In genomic region chr16:80063028-80063767, GRCh38 we compare ENCODE assay signal across 20 cellular contexts.
A peak's percentile ranks its signal among the peaks of the same experiment; 100 is the strongest.
DNase-seq lines count a peak whose midpoint lies in the region; ATAC-seq and TF ChIP-seq lines count a peak whose summit lies in the region.
"Had no signal": no experiment of that assay in that cellular context is flagged by ENCODE, and none has a peak within 500 bp of the region (broad histone marks: within the 10 kb centered on the region; RNA-seq: fewer than 3 reads in every experiment).

No MANE protein-coding gene starts in this region.

- no peak overlapping the region for H3K4me2 ChIP-seq in IMR-90 (ENCODE audit: low read depth, low read length)
- peak overlapping the region; percentile 11 for H3K4me2 ChIP-seq in trophoblast cell (ENCODE audit: low read length)

- no peak overlapping the region for H4K12ac ChIP-seq in trophoblast cell (ENCODE audit: low read depth, low read length)

- no peak overlapping the region for H2AK5ac ChIP-seq in IMR-90 (ENCODE audit: low read depth, low read length)
- H2AK5ac ChIP-seq in trophoblast cell (ENCODE audit: low read length): no peak overlapping the region

- H2BK12ac ChIP-seq in trophoblast cell (ENCODE audit: low read length): no peak overlapping the region

- H4K8ac ChIP-seq in IMR-90 (ENCODE audit: low read depth in 2 of 2, low read length in 2 of 2) (no peak overlapping the region), trophoblast cell (ENCODE audit: low read depth, low read length) (no peak overlapping the region)

- no peak for TF ChIP-seq RAD21 in IMR-90 (IDR thresholded peaks at IDR 0.05; ENCODE audit: low read length)

- no peak overlapping the region for H3K56ac ChIP-seq in IMR-90 (ENCODE audit: extremely low read depth, insufficient read depth, low read length)

- H2BK5ac ChIP-seq in IMR-90 (ENCODE audit: low read depth, low read length, poor library complexity, severe bottlenecking): no peak overlapping the region
- no peak overlapping the region for H2BK5ac ChIP-seq in trophoblast cell (ENCODE audit: low read depth, low read length, poor library complexity)

- no peak overlapping the region for H4K91ac ChIP-seq in IMR-90 (ENCODE audit: insufficient read depth, low read depth, low read length)
- H4K91ac ChIP-seq in trophoblast cell (ENCODE audit: low read depth, low read length): no peak overlapping the region

- peaks cover 5% of the 10 kb centered on the region; the same call in 1 of the 2 replicates for H3K9me3 ChIP-seq in IMR-90 (ENCODE audit: control insufficient read depth, insufficient read depth, low read length)
- no peaks in the 10 kb centered on the region for H3K9me3 ChIP-seq in trophoblast cell (ENCODE audit: insufficient read depth, low read depth, low read length)
- H3K9me3 ChIP-seq: esophagus muscularis mucosa had no signal

- POLR2A ChIA-PET in IMR-90 (lab: Charles Lee; ENCODE audit: unreplicated experiment): no interaction called here

- DNase-seq in AG20443 (ENCODE audit: low spot score) (peak; percentile 75), IMR-90 (no peak), left cardiac atrium (no peak), trophoblast cell (peak; percentile 82), putamen (ENCODE audit: low spot score) (no peak), UCSD-AML1 (lab: John Stamatoyannopoulos, UW; ENCODE audit: unreplicated experiment) (no peak)
- no peak for DNase-seq in activated CD8-positive, alpha-beta memory T cell treated with anti-CD3 and anti-CD28 coated beads, Interleukin-2, amount 50 U/mL, for 4 hours
- DNase-seq: activated naive CD4-positive, alpha-beta T cell treated with anti-CD3 and anti-CD28 coated beads, Interleukin-2, amount 50 U/mL, for 16 hours; activated T-cell treated with anti-CD3 and anti-CD28 coated beads, Interleukin-2, amount 50 U/mL, for 72 hours; aorta; CD4-positive, alpha-beta memory T cell; cerebellar nuclear complex; effector CD8-positive, alpha-beta T cell; midbrain; NCI-H1105 treated with DMSO at 0.1 percent for 48 hours; NCI-H2107; NCI-H524; substantia nigra; SW 1271 had no signal

- TF ChIP-seq CTCF in IMR-90 (conservative IDR thresholded peaks at IDR 0.05; ENCODE audit: low read depth, low read length): no peak

- H3K23ac ChIP-seq in IMR-90 (ENCODE audit: low read depth, low read length) (no peak overlapping the region), trophoblast cell (ENCODE audit: low read length) (no peak overlapping the region)

- H3K14ac ChIP-seq in IMR-90 (replicated peaks; ENCODE audit: low read depth, low read length): no peak overlapping the region
- no peak overlapping the region for H3K14ac ChIP-seq in trophoblast cell (ENCODE audit: low read length)

- no TSS peak for BruUV-seq in IMR-90 (replicated peaks; lab: Mats Ljungman, UMichigan)

- no peak overlapping the region for H2BK20ac ChIP-seq in IMR-90 (ENCODE audit: low read depth, low read length)

- H2AFZ ChIP-seq in IMR-90 (replicated peaks; ENCODE audit: low read length, poor library complexity): no peak overlapping the region
- H2AFZ ChIP-seq in trophoblast cell (ENCODE audit: insufficient read depth, low read length, poor library complexity): no peak overlapping the region

- no peaks in the 10 kb centered on the region for H3K27me3 ChIP-seq in IMR-90 (ENCODE audit: control insufficient read depth, insufficient read depth, low read length)
- no peaks in the 10 kb centered on the region for H3K27me3 ChIP-seq in trophoblast cell (ENCODE audit: insufficient read depth, low read length)
- H3K27me3 ChIP-seq: esophagus muscularis mucosa had no signal

- intact Hi-C loops in IMR-90 (cut with micrococcal nuclease) (no loop called here), left cardiac atrium (cut with DNase I) (no loop called here)

- no peak overlapping the region for H3K9ac ChIP-seq in IMR-90 (ENCODE audit: low read depth, low read length)
- no peak overlapping the region for H3K9ac ChIP-seq in trophoblast cell (ENCODE audit: low read length)

- TF ChIP-seq POLR2A in IMR-90 (IDR thresholded peaks at IDR 0.05; ENCODE audit: low read depth, low read length): no peak

- H2BK120ac ChIP-seq in IMR-90 (ENCODE audit: low read depth, low read length) (no peak overlapping the region), trophoblast cell (ENCODE audit: insufficient read depth, low read length, poor library complexity) (no peak overlapping the region)

- H3K4me3 ChIP-seq in IMR-90 (ENCODE audit: insufficient read depth, low read depth, low read length): no peak overlapping the region
- no peak overlapping the region for H3K4me3 ChIP-seq in trophoblast cell (ENCODE audit: low read depth, low read length)
- H3K4me3 ChIP-seq: esophagus muscularis mucosa had no signal

- H4K20me1 ChIP-seq in IMR-90 (ENCODE audit: insufficient read depth, low read length): no peaks in the 10 kb centered on the region

- H3K79me2 ChIP-seq in trophoblast cell (ENCODE audit: control insufficient read depth, insufficient read depth, low read length, poor library complexity): no peaks in the 10 kb centered on the region

- ATAC-seq in IMR-90 (ENCODE audit: low read depth): peak; percentile 44; the same call in 1 of the 2 replicates
- ATAC-seq in left cardiac atrium: peak; percentile 32 to 70
- ATAC-seq: activated T-cell treated with anti-CD3 and anti-CD28 coated beads, Interleukin-2, amount 50 U/mL, for 72 hours had no signal

- CTCF ChIA-PET in IMR-90 (lab: Yijun Ruan, JAX): interaction anchor here (0.7 kb wide), 1 partner anchor 21 kb away, joined by 3 read pairs; no protein-coding TSS in a partner anchor

- no peaks in the 10 kb centered on the region for H3K79me1 ChIP-seq in IMR-90 (ENCODE audit: low read depth in 1 of 2, low read length in 2 of 2)
- no peaks in the 10 kb centered on the region for H3K79me1 ChIP-seq in trophoblast cell (ENCODE audit: low read length)

- WGBS in IMR-90 (ENCODE audit: extremely low coverage in 2 of 2, insufficient read length in 1 of 2), 2 experiments: no CpG with 5 or more reads among the region's 9 CpGs
- WGBS in trophoblast cell (ENCODE audit: extremely low coverage, insufficient coverage, insufficient read length): no CpG with 5 or more reads among the region's 9 CpGs

- H3K18ac ChIP-seq in IMR-90 (ENCODE audit: low read depth, low read length): no peak overlapping the region
- no peak overlapping the region for H3K18ac ChIP-seq in trophoblast cell (ENCODE audit: low read length)

- no peak overlapping the region for H3K27ac ChIP-seq in IMR-90 (ENCODE audit: insufficient read depth, low read length)
- no peak overlapping the region for H3K27ac ChIP-seq in trophoblast cell (ENCODE audit: low read depth, low read length)
- H3K27ac ChIP-seq: esophagus muscularis mucosa had no signal

- H3K4me1 ChIP-seq in IMR-90 (ENCODE audit: control insufficient read depth, insufficient read depth, low read length) (no peaks in the 10 kb centered on the region), trophoblast cell (ENCODE audit: control insufficient read depth in 1 of 2, insufficient read depth in 2 of 2, low read length in 2 of 2) (no peaks in the 10 kb centered on the region)

- dilution Hi-C loops in IMR-90 (cut with HindIII; ENCODE audit: low sequenced_read_pairs, unreplicated experiment): no loop called here

- H2AK9ac ChIP-seq in IMR-90 (replicated peaks; ENCODE audit: low read depth, low read length, poor library complexity): no peak overlapping the region

- no peak overlapping the region for H4K5ac ChIP-seq in IMR-90 (ENCODE audit: low read depth, low read length)

- no peak overlapping the region for H2BK15ac ChIP-seq in IMR-90 (ENCODE audit: low read depth, low read length)

- in situ Hi-C loops in IMR-90 (cut with MboI; ENCODE audit: low sequenced_read_pairs): no loop called here

- no peaks in the 10 kb centered on the region for H3K36me3 ChIP-seq in IMR-90 (ENCODE audit: control insufficient read depth, insufficient read depth, low read length)
- no peaks in the 10 kb centered on the region for H3K36me3 ChIP-seq in trophoblast cell (ENCODE audit: control insufficient read depth in 1 of 2, insufficient read depth in 2 of 2, low read length in 2 of 2)
- H3K36me3 ChIP-seq: esophagus muscularis mucosa had no signal

- H3K9me1 ChIP-seq in IMR-90 (ENCODE audit: insufficient read depth, low read length): no peaks in the 10 kb centered on the region

- H3K4ac ChIP-seq in IMR-90 (ENCODE audit: low read depth, low read length) (no peak overlapping the region), trophoblast cell (ENCODE audit: low read depth, low read length) (no peak overlapping the region)

TF ChIP-seq in IMR-90, 13 proteins besides CTCF, POLR2A, EP300 and RAD21 (continues in another document):
- no peak for TF ChIP-seq RFX5 (IDR thresholded peaks at IDR 0.05; ENCODE audit: low read depth, low read length)
- TF ChIP-seq BHLHE40 (IDR thresholded peaks at IDR 0.05; ENCODE audit: low read depth, low read length): no peak
- TF ChIP-seq CEBPB (IDR thresholded peaks at IDR 0.05; ENCODE audit: low read depth, low read length): no peak
- TF ChIP-seq MAZ (IDR thresholded peaks at IDR 0.05; ENCODE audit: borderline replicate concordance, low read depth, low read length): no peak
- TF ChIP-seq, protein P1, sequence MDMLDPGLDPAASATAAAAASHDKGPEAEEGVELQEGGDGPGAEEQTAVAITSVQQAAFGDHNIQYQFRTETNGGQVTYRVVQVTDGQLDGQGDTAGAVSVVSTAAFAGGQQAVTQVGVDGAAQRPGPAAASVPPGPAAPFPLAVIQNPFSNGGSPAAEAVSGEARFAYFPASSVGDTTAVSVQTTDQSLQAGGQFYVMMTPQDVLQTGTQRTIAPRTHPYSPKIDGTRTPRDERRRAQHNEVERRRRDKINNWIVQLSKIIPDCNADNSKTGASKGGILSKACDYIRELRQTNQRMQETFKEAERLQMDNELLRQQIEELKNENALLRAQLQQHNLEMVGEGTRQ (IDR thresholded peaks at IDR 0.05; ENCODE audit: low read depth, low read length): no peak
- no peak for TF ChIP-seq CHD1 (IDR thresholded peaks at IDR 0.05; ENCODE audit: low read depth, low read length)
- no peak for TF ChIP-seq MXI1 (IDR thresholded peaks at IDR 0.05; ENCODE audit: borderline replicate concordance, low read depth, low read length)
- no peak for TF ChIP-seq RCOR1 (IDR thresholded peaks at IDR 0.05; ENCODE audit: insufficient replicate concordance, low read length)
- no peak for TF ChIP-seq FOS (IDR thresholded peaks at IDR 0.05; ENCODE audit: low read depth, low read length)
- no peak for TF ChIP-seq ELK1 (IDR thresholded peaks at IDR 0.05; ENCODE audit: borderline replicate concordance, low read depth, low read length)
- no peak for TF ChIP-seq MAFK (IDR thresholded peaks at IDR 0.05; ENCODE audit: low read depth, low read length)
- TF ChIP-seq NFE2L2 (IDR thresholded peaks at IDR 0.05; ENCODE audit: low read depth, low read length): no peak

Comparison
In these comparisons a context has a peak if more than half of its experiments do, and no peak if none do; other contexts are left out.
1. DNase-seq: peak in AG20443 (single experiment) and trophoblast cell (2 of 2); none in IMR-90 (single experiment), left cardiac atrium (single experiment), activated CD8-positive, alpha-beta memory T cell treated with anti-CD3 and anti-CD28 coated beads, Interleukin-2, amount 50 U/mL, for 4 hours (single experiment), putamen (single experiment) and UCSD-AML1 (single experiment).